Comparison of ENCODE assay signal across 1 cellular context in the genomic region with DNA sequence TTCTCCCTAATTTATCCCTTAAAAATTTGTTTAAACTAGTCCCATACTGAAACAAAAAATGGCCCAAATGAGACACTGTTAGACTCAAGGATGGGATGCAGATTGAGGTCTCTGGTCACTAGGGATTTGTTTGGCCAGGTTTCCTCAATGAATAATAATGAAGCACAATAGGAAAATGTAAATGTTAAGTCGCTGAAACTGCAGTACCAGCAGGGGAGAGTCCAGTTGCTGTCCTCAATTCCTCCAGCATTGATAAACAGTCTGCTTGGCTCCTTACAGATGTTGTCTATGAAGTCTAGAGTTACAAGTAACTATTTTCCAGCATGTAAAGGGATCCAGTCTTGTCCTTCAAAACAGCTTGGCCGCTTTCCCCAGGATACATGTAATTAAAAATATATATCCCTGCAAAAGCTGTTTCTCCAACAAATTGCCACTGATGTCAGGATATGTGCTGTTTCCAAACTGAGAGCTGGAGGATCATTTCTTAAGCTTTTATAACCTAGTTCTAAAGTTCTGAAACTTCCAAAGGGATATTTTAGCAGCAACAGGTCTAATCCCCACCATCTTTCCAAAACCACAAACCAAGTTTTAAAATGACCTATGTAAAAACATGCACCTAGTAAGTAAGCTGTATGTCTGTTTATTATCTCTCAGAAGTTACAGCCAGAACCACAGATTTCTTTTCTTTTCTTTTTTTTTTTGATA.
TF ChIP-seq lines count a peak whose summit lies in the region.

No MANE protein-coding gene starts in this region.

TF ChIP-seq in endothelial cell of umbilical vein, 7 proteins besides CTCF, POLR2A, EP300 and RAD21:
- TF ChIP-seq JUN (IDR thresholded peaks at IDR 0.05; ENCODE audit: borderline replicate concordance, insufficient read depth, insufficient read length, low read depth) (no peak), MYC (IDR thresholded peaks at IDR 0.05; ENCODE audit: low read depth, low read length) (no peak), EZH2 (IDR thresholded peaks at IDR 0.05; ENCODE audit: borderline replicate concordance, low read depth, low read length, severe bottlenecking) (no peak), GATA2 (IDR thresholded peaks at IDR 0.05; ENCODE audit: insufficient read depth, insufficient read length, low read depth, low read length) (no peak), FOS (IDR thresholded peaks at IDR 0.05; ENCODE audit: borderline replicate concordance, insufficient read depth, low read length) (no peak), POLR2AphosphoS5 (IDR thresholded peaks at IDR 0.05; ENCODE audit: insufficient read depth, low read depth, low read length) (no peak)
- TF ChIP-seq, protein P1, sequence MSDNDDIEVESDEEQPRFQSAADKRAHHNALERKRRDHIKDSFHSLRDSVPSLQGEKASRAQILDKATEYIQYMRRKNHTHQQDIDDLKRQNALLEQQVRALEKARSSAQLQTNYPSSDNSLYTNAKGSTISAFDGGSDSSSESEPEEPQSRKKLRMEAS (IDR thresholded peaks at IDR 0.05; ENCODE audit: insufficient read depth, insufficient read length) = no peak
